8 cellular contexts compared by ENCODE assay signal in the genomic region with DNA sequence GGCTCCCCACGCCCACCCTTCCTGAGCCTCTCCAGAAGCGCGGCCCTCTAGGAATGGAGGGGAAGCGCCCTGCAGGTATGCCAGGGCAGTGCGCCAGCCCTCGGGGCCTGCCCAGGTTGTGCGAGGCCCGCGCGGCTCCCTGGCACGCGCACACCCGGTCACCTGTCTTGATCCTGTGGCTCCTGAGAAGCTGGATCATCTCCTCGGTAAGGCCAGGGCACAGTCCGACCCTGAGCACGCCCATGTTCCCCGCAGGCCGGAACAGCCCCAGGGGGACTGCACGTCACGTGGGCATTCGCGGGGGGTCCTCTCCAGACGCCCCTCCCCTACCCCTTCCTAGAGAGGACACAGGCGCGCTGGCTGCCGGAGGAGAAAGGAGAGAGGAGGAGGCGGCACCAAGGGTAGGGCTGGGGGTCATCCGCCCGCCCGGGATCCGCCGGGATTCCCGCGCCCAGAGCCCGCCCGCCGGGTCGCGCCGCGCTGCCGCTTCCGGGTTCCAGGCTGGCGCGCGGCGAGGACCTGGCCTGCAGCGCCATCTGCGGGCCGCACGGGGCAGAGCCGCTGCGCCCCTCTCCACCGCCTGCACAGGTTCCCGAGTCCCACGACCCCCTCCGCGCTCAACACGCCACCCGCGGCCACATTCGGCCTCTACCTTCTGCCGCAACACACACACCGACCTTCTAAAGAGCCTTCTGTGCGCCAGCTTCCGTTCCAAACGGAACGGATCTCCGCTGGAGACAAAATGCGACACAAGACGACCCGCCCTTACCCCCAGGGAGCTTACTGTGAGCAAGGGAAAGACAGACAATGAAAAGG. TPM values are rescaled to one million over a fixed set of nuclear protein-coding genes. Genes with fewer than 3 reads are reported as not detected.
DNase-seq lines count a peak whose midpoint lies in the region; ATAC-seq and TF ChIP-seq lines count a peak whose summit lies in the region.

RAD51D (minus strand) TSS at position 491 of the 816 bp plus-strand sequence; CDS start at position 244, 247 bp downstream.

- peak within 1 kb of the TSS; percentile 85 for H3K4me3 Mint-ChIP-seq in osteocyte (ENCODE audit: unreplicated experiment)

- no peaks in the 10 kb centered on the region for H3K27me3 ChIP-seq in thymus (ENCODE audit: control insufficient read depth, insufficient read depth)

- H3K36me3 ChIP-seq in thymus (ENCODE audit: control insufficient read depth, insufficient read depth): peaks cover 8% of the 10 kb centered on the region

- H3K4me1 Mint-ChIP-seq in osteocyte (ENCODE audit: unreplicated experiment): peaks cover 32% of the 10 kb centered on the region

- intact Hi-C loops in head of caudate nucleus (cut with DNase I): loop anchor here (5.0 kb wide), 3 partner anchors 117 to 702 kb away; no protein-coding TSS in a partner anchor

- in situ Hi-C loops in G401 (cut with HindIII; ENCODE audit: low sequenced_read_pairs): loop anchor here (25.0 kb wide), 1 partner anchor 132 kb away; the partner anchor contains the start of gene LIG3

- H3K9me3 Mint-ChIP-seq in activated naive CD4-positive, alpha-beta T cell treated with anti-CD3 and anti-CD28 coated beads, Interleukin-2, amount 50 U/mL, for 72 hours: no peaks in the 10 kb centered on the region
- no peaks in the 10 kb centered on the region for H3K9me3 Mint-ChIP-seq in osteocyte (ENCODE audit: unreplicated experiment)

- DNase-seq in G401 (ENCODE audit: low spot score): peak; percentile 72
- peak; percentile 83 for DNase-seq in HEK293T (ENCODE audit: extremely low spot score)
- DNase-seq in NCI-H1048 (lab: John Stamatoyannopoulos, UW): peak; percentile 47
- DNase-seq in SKM-1 treated with dmso at 0.1 percent for 144 hours (lab: John Stamatoyannopoulos, UW; ENCODE audit: unreplicated experiment): peak; percentile 73
- DNase-seq in activated naive CD4-positive, alpha-beta T cell treated with anti-CD3 and anti-CD28 coated beads, Interleukin-2, amount 50 U/mL, for 72 hours (ENCODE audit: low spot score in 2 of 2): peak; percentile 84 to 86
- peak; percentile 32 to 87 (median 74) for DNase-seq in head of caudate nucleus
- DNase-seq in osteocyte (ENCODE audit: extremely low spot score, unreplicated experiment): peak; percentile 92

- CTCF ChIA-PET in HEK293T (lab: Yijun Ruan, JAX): interaction anchor here (0.6 to 2.0 kb wide), 8 partner anchors 23 to 577 kb away, joined by 3 to 5 read pairs (median 3); no protein-coding TSS in a partner anchor

- no peaks in the 10 kb centered on the region for H3K27me3 Mint-ChIP-seq in osteocyte (ENCODE audit: unreplicated experiment)

- H3K4me3 ChIP-seq in thymus (ENCODE audit: low read length): peak within 1 kb of the TSS; percentile 97

- H3K27ac ChIP-seq in thymus (ENCODE audit: low read depth): peak within 1 kb of the TSS; percentile 82

- TF ChIP-seq CTCF in osteocyte (IDR thresholded peaks at IDR 0.05): peak; percentile 98

- H3K9me3 ChIP-seq in thymus (ENCODE audit: control insufficient read depth): no peaks in the 10 kb centered on the region

- under 1% methylated on average over 72 of the region's 72 CpGs for WGBS in thymus

- peaks cover 18 to 25% of the 10 kb centered on the region in 2 donors for H3K36me3 Mint-ChIP-seq in activated naive CD4-positive, alpha-beta T cell treated with anti-CD3 and anti-CD28 coated beads, Interleukin-2, amount 50 U/mL, for 72 hours
- no peaks in the 10 kb centered on the region for H3K36me3 Mint-ChIP-seq in osteocyte (ENCODE audit: unreplicated experiment)

- H3K4me1 ChIP-seq in thymus (ENCODE audit: control insufficient read depth, insufficient read depth, low read length): peaks cover 16% of the 10 kb centered on the region

- POLR2A ChIA-PET in HEK293T (lab: Yijun Ruan, JAX): interaction anchor here (0.6 to 1.9 kb wide), 11 partner anchors 9 to 539 kb away, joined by 3 to 8 read pairs (median 4); partner anchors contain the start of genes NLE1 and UNC45B

- peak; percentile 92 to 93 for ATAC-seq in activated naive CD4-positive, alpha-beta T cell treated with anti-CD3 and anti-CD28 coated beads, Interleukin-2, amount 50 U/mL, for 72 hours

- H3K27ac Mint-ChIP-seq in activated naive CD4-positive, alpha-beta T cell treated with anti-CD3 and anti-CD28 coated beads, Interleukin-2, amount 50 U/mL, for 72 hours: peak within 1 kb of the TSS; percentile 95 to 96
- peak within 1 kb of the TSS; percentile 90 for H3K27ac Mint-ChIP-seq in osteocyte (ENCODE audit: unreplicated experiment)

TF ChIP-seq in HEK293T, 16 proteins besides CTCF, POLR2A, EP300 and RAD21:
- TF ChIP-seq LEF1 (IDR thresholded peaks at IDR 0.05; ENCODE audit: borderline replicate concordance) (0 out of 2 replicates have a peak, but pooled peaks have one; percentile 18), L3MBTL2 (conservative IDR thresholded peaks at IDR 0.05) (peak; percentile 70), FOXK2 (IDR thresholded peaks at IDR 0.05) (no peak), ELF4 (IDR thresholded peaks at IDR 0.05) (peak; percentile 38; the same call in 1 of the 2 replicates)

RNA-seq across cellular contexts. Expression of gene RAD51D, which starts in this region (rescaled TPM):
- 8.1 and 12.9 TPM in 2 replicates for total RNA-seq in G401 (2014; rRNA removed; shearing (Covaris generic))
- 10 to 100 TPM; 30.4 TPM for total RNA-seq in activated naive CD4-positive, alpha-beta T cell treated with anti-CD3 and anti-CD28 coated beads, Interleukin-2, amount 50 U/mL, for 72 hours
- 14.8 and 18.2 TPM in 2 replicates for total RNA-seq in osteocyte
- 5.9 TPM for polyA plus RNA-seq in thymus

Comparison
In these comparisons a context has a peak if more than half of its experiments do, and no peak if none do; other contexts are left out.
1. Peak in every context shown above with its lines: DNase-seq, ATAC-seq, H3K4me3 ChIP-seq and H3K27ac ChIP-seq.